18 cellular contexts compared by ENCODE assay signal in the genomic region with DNA sequence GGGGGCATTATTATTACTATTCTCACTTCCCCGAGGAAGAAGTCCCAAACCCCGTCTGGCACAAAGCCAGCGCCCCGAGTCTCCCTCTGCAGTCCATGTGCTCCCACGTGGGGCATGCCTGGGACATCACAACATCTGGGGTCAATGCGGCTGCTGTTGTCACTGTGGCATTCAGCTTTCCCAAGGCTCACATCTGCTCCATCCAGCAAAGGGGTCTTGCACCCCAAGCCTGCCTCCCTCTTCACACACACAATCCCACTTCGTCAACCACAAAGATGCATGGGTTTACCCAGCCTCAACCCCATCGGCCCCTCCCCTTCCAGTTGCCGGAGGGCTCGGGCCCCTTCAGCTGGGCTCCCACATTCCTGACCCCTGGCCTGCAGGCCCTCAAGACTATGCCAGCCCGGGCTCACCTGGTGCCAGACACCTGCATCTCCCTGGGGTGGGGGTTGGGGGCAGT. TPM values are rescaled to one million over a fixed set of nuclear protein-coding genes. Genes with fewer than 3 reads are reported as not detected.
DNase-seq lines count a peak whose midpoint lies in the region; ATAC-seq, FAIRE-seq and TF ChIP-seq lines count a peak whose summit lies in the region.
"Had no signal": no experiment of that assay in that cellular context is flagged by ENCODE, and none has a peak within 500 bp of the region (broad histone marks: within the 10 kb centered on the region; RNA-seq: fewer than 3 reads in every experiment).

No MANE protein-coding gene starts in this region.

- intact Hi-C loops in K562 (cut with micrococcal nuclease) (loop anchor here (10.0 kb wide), 1 partner anchor 317 kb away; no protein-coding TSS in a partner anchor), heart left ventricle (cut with DNase I) (no loop called here)

- H3K4me2 ChIP-seq in GM23338 (no peak overlapping the region), K562 (ENCODE audit: insufficient read depth, low read length) (no peak overlapping the region), neural progenitor cell (no peak overlapping the region)

- CTCF ChIA-PET in K562 (lab: Yijun Ruan, JAX; ENCODE audit: low intra/inter-chr PET ratio), result no interaction called here

- H3K9ac ChIP-seq in K562 (ENCODE audit: insufficient read depth in 1 of 2, low read depth in 2 of 2, low read length in 2 of 2) (peak overlapping the region in 1 of 2 experiments; percentile 6; a peak in 1 of 4 replicates), neural progenitor cell (no peak overlapping the region)

- H3K79me2 ChIP-seq in GM23338 (replicated peaks; ENCODE audit: insufficient read depth) (no peaks in the 10 kb centered on the region), K562 (ENCODE audit: control insufficient read depth, insufficient read depth, low read length) (no peaks in the 10 kb centered on the region), neural progenitor cell (ENCODE audit: low read depth) (no peaks in the 10 kb centered on the region)

- no peak for TF ChIP-seq POLR2A in K562 (conservative IDR thresholded peaks at IDR 0.05)
- no peak for TF ChIP-seq POLR2A in heart left ventricle (IDR thresholded peaks at IDR 0.05)

- H3K9me3 ChIP-seq in K562 (replicated peaks; ENCODE audit: control insufficient read depth, insufficient read depth, low read depth, low read length) (no peaks in the 10 kb centered on the region), neural progenitor cell (ENCODE audit: low read depth) (no peaks in the 10 kb centered on the region), BE2C (no peaks in the 10 kb centered on the region), heart left ventricle (no peaks in the 10 kb centered on the region)

- no peaks in the 10 kb centered on the region for H3K9me2 ChIP-seq in GM23338 (ENCODE audit: insufficient read depth)

- H3K27me3 Mint-ChIP-seq in GM23338 (ENCODE audit: insufficient read depth, low read depth, poor library complexity), result peaks cover 13% of the 10 kb centered on the region
- H3K27me3 Mint-ChIP-seq in neural progenitor cell (ENCODE audit: insufficient read depth, low read depth), result peaks cover 15% of the 10 kb centered on the region
- H3K27me3 Mint-ChIP-seq: CD8-positive, alpha-beta memory T cell had no signal

- peak; percentile 22; the same call in 1 of the 3 replicates for ATAC-seq in GM23338
- ATAC-seq in K562, result no peak
- ATAC-seq in GM21619 (IDR thresholded peaks at IDR 0.05; ENCODE audit: unreplicated experiment), result no peak
- ATAC-seq in foreskin keratinocyte, result no peak
- ATAC-seq in heart left ventricle, result no peak
- ATAC-seq: GM12878 had no signal

- H3K36me3 Mint-ChIP-seq in GM23338 (ENCODE audit: low read depth) (no peaks in the 10 kb centered on the region), neural progenitor cell (no peaks in the 10 kb centered on the region)
- H3K36me3 Mint-ChIP-seq: CD4-positive, CD25-positive, alpha-beta regulatory T cell; CD8-positive, alpha-beta memory T cell had no signal

- no peak for FAIRE-seq in K562 (lab: Jason Lieb, UNC)
- FAIRE-seq: GM12878 had no signal

- no peaks in the 10 kb centered on the region for H4K20me1 ChIP-seq in GM23338 (replicated peaks; ENCODE audit: insufficient read depth)
- peaks cover 40% of the 10 kb centered on the region for H4K20me1 ChIP-seq in K562 (replicated peaks; ENCODE audit: control insufficient read depth, insufficient read depth, low read length)
- H4K20me1 ChIP-seq in neural progenitor cell (ENCODE audit: low read depth), result no peaks in the 10 kb centered on the region

- no peaks in the 10 kb centered on the region for H3K36me3 ChIP-seq in GM23338 (ENCODE audit: insufficient read depth)
- H3K36me3 ChIP-seq in K562 (ENCODE audit: control insufficient read depth, insufficient read depth, low read length), result no peaks in the 10 kb centered on the region
- no peaks in the 10 kb centered on the region for H3K36me3 ChIP-seq in neural progenitor cell
- H3K36me3 ChIP-seq in BE2C, result no peaks in the 10 kb centered on the region
- H3K36me3 ChIP-seq in heart left ventricle, result no peaks in the 10 kb centered on the region

- no peaks in the 10 kb centered on the region for H3K9me1 ChIP-seq in K562 (ENCODE audit: control insufficient read depth, insufficient read depth, low read length)

- no peak overlapping the region for H3K27ac Mint-ChIP-seq in GM23338
- peak overlapping the region; percentile 37 for H3K27ac Mint-ChIP-seq in neural progenitor cell
- H3K27ac Mint-ChIP-seq: CD4-positive, CD25-positive, alpha-beta regulatory T cell; H9 had no signal

- POLR2A ChIA-PET in K562 (lab: Yijun Ruan, JAX), result interaction anchor here (0.5 to 1.5 kb wide), 10 partner anchors 10 to 1167 kb away, joined by 3 to 7 read pairs (median 4); no protein-coding TSS in a partner anchor

- in situ Hi-C loops in K562 (cut with MboI), result loop anchor here (5.0 kb wide), 1 partner anchor 134 kb away; no protein-coding TSS in a partner anchor

- H3K27me3 ChIP-seq in GM23338 (ENCODE audit: insufficient read depth) (peaks cover 1% of the 10 kb centered on the region; the same call in 1 of the 2 replicates), K562 (ENCODE audit: control insufficient read depth in 2 of 2, insufficient read depth in 2 of 2, low read length in 2 of 2) (peaks cover 60 to 92% of the 10 kb centered on the region in 2 experiments), neural progenitor cell (peaks cover 15% of the 10 kb centered on the region), BE2C (no peaks in the 10 kb centered on the region), foreskin keratinocyte (peaks cover 14% of the 10 kb centered on the region), heart left ventricle (peaks cover 0 to 3% (median 0%) of the 10 kb centered on the region in 9 donors)

- no TSS peak for BruUV-seq in K562 (replicated peaks; lab: Mats Ljungman, UMichigan)

- H2AFZ ChIP-seq in GM23338 (no peak overlapping the region), K562 (ENCODE audit: low read depth, low read length) (no peak overlapping the region), neural progenitor cell (replicated peaks) (no peak overlapping the region)

- peaks cover 2% of the 10 kb centered on the region; the same call in 1 of the 3 replicates for H3K4me1 Mint-ChIP-seq in GM23338
- H3K4me1 Mint-ChIP-seq in neural progenitor cell, result peaks cover 10% of the 10 kb centered on the region
- H3K4me1 Mint-ChIP-seq: CD4-positive, CD25-positive, alpha-beta regulatory T cell had no signal

- TF ChIP-seq EP300 in K562 (IDR thresholded peaks at IDR 0.05; ENCODE audit: low read length), result no peak

- no peaks in the 10 kb centered on the region for H3K4me1 ChIP-seq in GM23338 (ENCODE audit: insufficient read depth)
- peaks cover 0 to 23% of the 10 kb centered on the region in 2 experiments; a peak in 2 of 5 replicates for H3K4me1 ChIP-seq in K562 (replicated peaks in 1 of 2; ENCODE audit: control insufficient read depth in 2 of 2, insufficient read depth in 2 of 2, low read length in 2 of 2)
- no peaks in the 10 kb centered on the region for H3K4me1 ChIP-seq in neural progenitor cell
- H3K4me1 ChIP-seq in BE2C, result no peaks in the 10 kb centered on the region
- H3K4me1 ChIP-seq in foreskin keratinocyte, result no peaks in the 10 kb centered on the region
- no peaks in the 10 kb centered on the region for H3K4me1 ChIP-seq in heart left ventricle

- DNase-seq in GM23338 (ENCODE audit: low spot score), result no peak
- peak in 2 of 4 experiments; percentile 52 to 61 for DNase-seq in K562 (ENCODE audit: extremely low read depth in 1 of 4, low spot score in 3 of 4)
- no peak for DNase-seq in neural progenitor cell (ENCODE audit: low spot score)
- DNase-seq in BE2C, result no peak
- no peak for DNase-seq in foreskin keratinocyte
- DNase-seq in heart left ventricle, result no peak
- DNase-seq: 8988T; C1 segment of cervical spinal cord; CD4-positive, CD25-positive, alpha-beta regulatory T cell; CD8-positive, alpha-beta memory T cell; COR-L47; DMS 273 treated with DMSO at 0.1 percent for 48 hours; DMS53; DND-41; EL; H9 had no signal

- no peak overlapping the region for H3K27ac ChIP-seq in GM23338 (ENCODE audit: low read depth)
- no peak overlapping the region for H3K27ac ChIP-seq in K562 (ENCODE audit: extremely low read depth, low read depth, low read length)
- no peak overlapping the region for H3K27ac ChIP-seq in neural progenitor cell
- no peak overlapping the region for H3K27ac ChIP-seq in foreskin keratinocyte
- H3K27ac ChIP-seq in heart left ventricle, result no peak overlapping the region

- H3K9me3 Mint-ChIP-seq in GM23338 (no peaks in the 10 kb centered on the region), neural progenitor cell (no peaks in the 10 kb centered on the region)
- H3K9me3 Mint-ChIP-seq: CD8-positive, alpha-beta memory T cell; H9 had no signal

- H3K4me3 Mint-ChIP-seq in GM23338 (no peak overlapping the region), neural progenitor cell (no peak overlapping the region)
- H3K4me3 Mint-ChIP-seq: CD4-positive, CD25-positive, alpha-beta regulatory T cell; CD8-positive, alpha-beta memory T cell had no signal

- H3K4me3 ChIP-seq in GM23338, result no peak overlapping the region
- H3K4me3 ChIP-seq in K562, result no peak overlapping the region
- no peak overlapping the region for H3K4me3 ChIP-seq in neural progenitor cell
- no peak overlapping the region for H3K4me3 ChIP-seq in BE2C (ENCODE audit: low read depth, low read length)
- no peak overlapping the region for H3K4me3 ChIP-seq in heart left ventricle
- H3K4me3 ChIP-seq: GM12878 had no signal

- TF ChIP-seq RAD21 in K562 (CRISPR knock-in tag; conservative IDR thresholded peaks at IDR 0.05 in 1 of 2, IDR thresholded peaks at IDR 0.05 in 1 of 2), result no peak; a peak in 1 of 4 replicates

- WGBS in K562 (ENCODE audit: insufficient coverage, low coverage, missing lambda C conversion rate), result 2% methylated on average over 11 of the region's 11 CpGs
- 50 to 76% (median 68%) methylated on average over 9 to 11 of the region's 11 CpGs for WGBS in heart left ventricle, 4 donors

- TF ChIP-seq CTCF in GM23338 (conservative IDR thresholded peaks at IDR 0.05; ENCODE audit: low read depth in 2 of 2) (no peak), K562 (IDR thresholded peaks at IDR 0.05 in 2 of 3, conservative IDR thresholded peaks at IDR 0.05 in 1 of 3; ENCODE audit: insufficient read depth in 2 of 3, low read depth in 1 of 3, low read length in 3 of 3) (no peak), neural progenitor cell (IDR thresholded peaks at IDR 0.05) (no peak), BE2C (IDR thresholded peaks at IDR 0.05; ENCODE audit: low read depth, low read length) (no peak), foreskin keratinocyte (conservative IDR thresholded peaks at IDR 0.05) (no peak), heart left ventricle (IDR thresholded peaks at IDR 0.05) (no peak)

- H3F3A ChIP-seq in GM23338 (replicated peaks; ENCODE audit: low read depth) (0 out of 2 replicates have a peak, but pooled peaks cover 3% of the 10 kb centered on the region), neural progenitor cell (ENCODE audit: low read depth) (no peaks in the 10 kb centered on the region)

RNA-seq across cellular contexts. Expression of a gene that starts 23.5 kb away (rescaled TPM):
- 33.4 and 38.4 TPM in 2 replicates for total RNA-seq in GM23338 (2014; rRNA removed; shearing (Covaris generic))
- 10.6 and 12.9 TPM in 2 replicates for polyA plus RNA-seq in GM23338 (2016; fragmentation: Nextera tagmentation; extraction: Ambion mirVana)
- 0.62 and 4.8 TPM in 2 replicates for total RNA-seq in K562 (2011; cell fraction: chromatin; rRNA removed; ENCODE audit: low replicate concordance)
- total RNA-seq in K562 (2011; cell fraction: nucleolus; rRNA removed), result 7.4 and 9.8 TPM in 2 replicates
- 3.2 and 3.7 TPM in 2 replicates for total RNA-seq in K562 (2011; cell fraction: nucleoplasm; rRNA removed)
- total RNA-seq in K562 (2014; rRNA removed), result 1.5 and 2.3 TPM in 2 replicates
- total RNA-seq in K562 (2014; rRNA removed; fragmentation: Illumina TruSeq; extraction: Trizol), result not detected in 2 replicates
- total RNA-seq in K562 (2015; rRNA removed; fragmentation: Illumina TruSeq; extraction: Trizol), result 0.41 and 0.43 TPM in 2 replicates
- 2.8 and 3.0 TPM in 2 replicates for total RNA-seq in K562 (2021)
- polyA plus RNA-seq in K562 (2011; rRNA removed), result 1.3 and 4.4 TPM in 2 replicates
- polyA plus RNA-seq in K562 (2011; cell fraction: cytosol; rRNA removed), result 5.9 and 9.9 TPM in 2 replicates
- polyA plus RNA-seq in K562 (2011; cell fraction: nucleus; rRNA removed), result 2.9 and 3.5 TPM in 2 replicates
- polyA plus RNA-seq in K562 (2012), result 2.9 and 4.6 TPM in 2 replicates
- 0.46 TPM in 1 of 2 replicates, not detected in the other for polyA plus RNA-seq in K562 (2014; fragmentation: Illumina TruSeq; extraction: Trizol)
- polyA plus RNA-seq in K562 (2014; fragmentation: Nextera tagmentation; extraction: Ambion mirVana), result under 1 TPM in 1 of 2 experiments, not detected in 1; 0.04 TPM
- 1.2 and 2.3 TPM in 2 replicates for polyA plus RNA-seq in K562 (2014; rRNA removed)
- 1.0 and 1.5 TPM in 2 replicates for polyA minus RNA-seq in K562 (2011; rRNA and poly(A)+ RNA removed)
- polyA minus RNA-seq in K562 (2011; cell fraction: cytosol; rRNA and poly(A)+ RNA removed), result 5.1 and 13.6 TPM in 2 replicates
- 0.40 and 1.3 TPM in 2 replicates for polyA minus RNA-seq in K562 (2011; cell fraction: nucleus; rRNA and poly(A)+ RNA removed)
- 6.3 and 20.9 TPM in 2 replicates for total RNA-seq in neural progenitor cell (ENCODE audit: low replicate concordance)
- 68.7 TPM for polyA plus RNA-seq in BE2C (2012; ENCODE audit: insufficient read depth, insufficient read length, low read depth)
- 19.1 and 19.3 TPM in 2 replicates for total RNA-seq in foreskin keratinocyte
- polyA plus RNA-seq in foreskin keratinocyte, result 23.3 and 26.6 TPM in 2 replicates
- 1 to 10 TPM in 7 of 9 donors, under 1 TPM in 2; 0.53 to 2.6 (median 1.4) TPM for total RNA-seq in heart left ventricle
- polyA plus RNA-seq in heart left ventricle, result 1 to 10 TPM; 1.3 to 1.8 TPM

RNA-seq across cellular contexts. Expression of a gene that starts 28.2 kb away (rescaled TPM):
- 66.3 and 72.1 TPM in 2 replicates for total RNA-seq in GM23338 (2014; rRNA removed; shearing (Covaris generic))
- polyA plus RNA-seq in GM23338 (2016; fragmentation: Nextera tagmentation; extraction: Ambion mirVana) (82.4 and 85.9 TPM in 2 replicates), K562 (2011; rRNA removed) (51.0 and 88.0 TPM in 2 replicates), K562 (2014; fragmentation: Illumina TruSeq; extraction: Trizol) (40.4 and 66.5 TPM in 2 replicates), K562 (2014; fragmentation: Nextera tagmentation; extraction: Ambion mirVana) (1 to 10 TPM; 3.6 to 8.1 TPM), K562 (2014; rRNA removed) (113 and 117 TPM in 2 replicates), foreskin keratinocyte (59.5 and 62.9 TPM in 2 replicates), heart left ventricle (10 to 100 TPM; 48.4 to 83.7 TPM)
- 5.8 and 25.8 TPM in 2 replicates for total RNA-seq in K562 (2011; cell fraction: chromatin; rRNA removed; ENCODE audit: low replicate concordance)
- total RNA-seq in K562 (2011; cell fraction: nucleolus; rRNA removed), result 37.9 and 39.6 TPM in 2 replicates
- 19.9 and 28.5 TPM in 2 replicates for total RNA-seq in K562 (2011; cell fraction: nucleoplasm; rRNA removed)
- total RNA-seq in K562 (2014; rRNA removed) (151 and 163 TPM in 2 replicates), K562 (2014; rRNA removed; fragmentation: Illumina TruSeq; extraction: Trizol) (14.1 and 20.0 TPM in 2 replicates), K562 (2015; rRNA removed; fragmentation: Illumina TruSeq; extraction: Trizol) (78.1 and 78.6 TPM in 2 replicates), K562 (2021) (95.3 and 101 TPM in 2 replicates), neural progenitor cell (ENCODE audit: low replicate concordance) (22.3 and 59.2 TPM in 2 replicates), foreskin keratinocyte (43.8 and 45.5 TPM in 2 replicates), heart left ventricle (100 to 1,000 TPM in 1 of 9 donors, 10 to 100 TPM in 8; 31.8 to 101 (median 39.2) TPM)
- 116 and 204 TPM in 2 replicates for polyA plus RNA-seq in K562 (2011; cell fraction: cytosol; rRNA removed)
- 72.9 and 95.1 TPM in 2 replicates for polyA plus RNA-seq in K562 (2011; cell fraction: nucleus; rRNA removed)
- 80.6 and 161 TPM in 2 replicates for polyA plus RNA-seq in K562 (2012)
- 14.8 and 17.4 TPM in 2 replicates for polyA minus RNA-seq in K562 (2011; rRNA and poly(A)+ RNA removed)
- polyA minus RNA-seq in K562 (2011; cell fraction: cytosol; rRNA and poly(A)+ RNA removed), result 35.4 and 39.9 TPM in 2 replicates
- 29.2 and 43.1 TPM in 2 replicates for polyA minus RNA-seq in K562 (2011; cell fraction: nucleus; rRNA and poly(A)+ RNA removed)
- 200 TPM for polyA plus RNA-seq in BE2C (2012; ENCODE audit: insufficient read depth, insufficient read length, low read depth)
